Comparison of ENCODE assay signal across 22 cellular contexts in genomic region chr2:30914456-30914855, GRCh38.
"Had no signal": no experiment of that assay in that cellular context is flagged by ENCODE, and none has a peak within 500 bp of the region (broad histone marks: within the 10 kb centered on the region; RNA-seq: fewer than 3 reads in every experiment).

No MANE protein-coding gene starts in this region.

- H3K4me1 ChIP-seq: esophagus muscularis mucosa, prostate gland, right lobe of liver, suprapubic skin, thyroid gland had no signal

- H3K27me3 ChIP-seq: esophagus muscularis mucosa, neural progenitor cell, ovary, right lobe of liver, suprapubic skin, thyroid gland had no signal

- H3K36me3 ChIP-seq: esophagus muscularis mucosa, neural progenitor cell, ovary, prostate gland, right lobe of liver, suprapubic skin, thyroid gland had no signal

- H3K4me3 ChIP-seq: coronary artery, esophagus muscularis mucosa, neural progenitor cell, ovary, prostate gland, right lobe of liver, suprapubic skin, thyroid gland had no signal

- H3K9me3 ChIP-seq: esophagus muscularis mucosa, ovary, prostate gland, right lobe of liver, suprapubic skin, thyroid gland had no signal

- ATAC-seq: left colon; left ventricle myocardium superior; natural killer cell; right lobe of liver; stimulated activated effector memory CD8-positive, alpha-beta T cell treated with anti-CD3 and anti-CD28 coated beads, Interleukin-12 subunit alpha, Interleukin-12 subunit beta, amount 100 ng/mL, for 72 hours; stimulated activated naive CD8-positive, alpha-beta T cell treated with anti-CD3 and anti-CD28 coated beads, Interleukin-15, Interleukin-2, amounts not matched to agents 100 U/mL and 50 U/mL, for 24 hours had no signal

- FAIRE-seq: endothelial cell of umbilical vein, urothelium cell line had no signal

- H3K27ac ChIP-seq: coronary artery, esophagus muscularis mucosa, neural progenitor cell, ovary, prostate gland, right lobe of liver, suprapubic skin, thyroid gland had no signal

- DNase-seq: effector CD4-positive, alpha-beta T cell; endodermal cell; head of caudate nucleus; hippocampal formation; left colon; left ventricle myocardium superior; natural killer cell; nucleus accumbens; ovary; right lobe of liver; stimulated activated CD4-positive, alpha-beta T cell treated with anti-CD3 and anti-CD28 coated beads, Interleukin-4, amount 100 ng/mL, for 1 hour; stimulated activated CD8-positive, alpha-beta memory T cell treated with anti-CD3 and anti-CD28 coated beads, Interleukin-4, amount 100 ng/mL, for 48 hours; stimulated activated naive CD8-positive, alpha-beta T cell treated with anti-CD3 and anti-CD28 coated beads, Interleukin-15, Interleukin-2, amounts not matched to agents 100 U/mL and 50 U/mL, for 24 hours; thyroid gland had no signal
